ENCODE assay signal across 11 cellular contexts in genomic region chr17:18373181-18373580, GRCh38. TPM values are rescaled to one million over a fixed set of nuclear protein-coding genes. Genes with fewer than 3 reads are reported as not detected.
"Had no signal": no experiment of that assay in that cellular context is flagged by ENCODE, and none has a peak within 500 bp of the region (broad histone marks: within the 10 kb centered on the region; RNA-seq: fewer than 3 reads in every experiment).

No MANE protein-coding gene starts in this region.

RNA-seq across cellular contexts. Expression of gene EVPLL, which starts 4.4 kb away (rescaled TPM):
- total RNA-seq: activated CD4-positive, alpha-beta T cell treated with anti-CD3 and anti-CD28 coated beads, Interleukin-2, amount 10 ng/mL, durations not matched to agents 7 days and 5 days; activated CD8-positive, alpha-beta T cell treated with anti-CD3 and anti-CD28 coated beads, Interleukin-2, amount 10 ng/mL, durations not matched to agents 7 days and 5 days; activated naive CD8-positive, alpha-beta T cell treated with anti-CD3 and anti-CD28 coated beads, Interleukin-2, amount 10 ng/mL, durations not matched to agents 7 days and 5 days; activated T-helper 1 cell treated with anti-CD3 and anti-CD28 coated beads, Interleukin-12 subunit alpha, Interleukin-12 subunit beta, Interleukin-2, Interleukin-4 antibody, amounts not matched to agents 30 ng/mL and 10 ng/mL and 1 ng/mL, durations not matched to agents 14 hours and 24 hours and 36 hours; astrocyte; body of pancreas; cardiac septum; LHCN-M2; OCI-LY7; Right ventricle myocardium superior had no signal
- polyA plus RNA-seq: IgD-negative memory B cell had no signal
